1 cellular context compared by ENCODE assay signal in the genomic region with DNA sequence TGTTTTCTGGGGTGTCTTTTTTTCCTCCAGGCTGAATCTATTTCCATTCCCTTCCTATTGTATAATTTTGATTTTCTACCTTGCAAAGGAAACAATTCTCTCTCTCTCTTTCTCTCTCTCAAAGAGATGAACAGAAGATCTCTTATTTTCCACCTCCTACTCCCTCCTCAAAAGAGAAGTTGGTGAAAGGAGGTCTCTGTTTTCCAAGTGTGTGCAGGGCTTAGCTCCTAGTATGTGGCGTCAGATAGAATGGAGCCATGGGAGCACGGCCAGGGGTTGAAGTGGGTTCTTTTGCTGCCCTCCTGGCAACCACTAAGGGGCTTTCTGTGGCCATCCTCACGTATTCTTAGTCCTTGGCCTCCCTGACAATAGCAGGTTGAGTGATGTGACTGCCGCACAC.
TF ChIP-seq lines count a peak whose summit lies in the region.

No MANE protein-coding gene starts in this region.

TF ChIP-seq in IMR-90, 13 proteins besides CTCF, POLR2A, EP300 and RAD21 (continued from another document):
- no peak for TF ChIP-seq CHD1 (IDR thresholded peaks at IDR 0.05; ENCODE audit: low read depth, low read length)
- no peak for TF ChIP-seq FOS (IDR thresholded peaks at IDR 0.05; ENCODE audit: low read depth, low read length)
- no peak for TF ChIP-seq MAZ (IDR thresholded peaks at IDR 0.05; ENCODE audit: borderline replicate concordance, low read depth, low read length)
- TF ChIP-seq NFE2L2 (IDR thresholded peaks at IDR 0.05; ENCODE audit: low read depth, low read length), result no peak
- TF ChIP-seq SMC3 (IDR thresholded peaks at IDR 0.05; ENCODE audit: low read depth, low read length), result no peak
- no peak for TF ChIP-seq MAFK (IDR thresholded peaks at IDR 0.05; ENCODE audit: low read depth, low read length)
- TF ChIP-seq BHLHE40 (IDR thresholded peaks at IDR 0.05; ENCODE audit: low read depth, low read length), result no peak
- TF ChIP-seq ELK1 (IDR thresholded peaks at IDR 0.05; ENCODE audit: borderline replicate concordance, low read depth, low read length), result no peak
- no peak for TF ChIP-seq CEBPB (IDR thresholded peaks at IDR 0.05; ENCODE audit: low read depth, low read length)
